8 cellular contexts compared by ENCODE assay signal in the genomic region with DNA sequence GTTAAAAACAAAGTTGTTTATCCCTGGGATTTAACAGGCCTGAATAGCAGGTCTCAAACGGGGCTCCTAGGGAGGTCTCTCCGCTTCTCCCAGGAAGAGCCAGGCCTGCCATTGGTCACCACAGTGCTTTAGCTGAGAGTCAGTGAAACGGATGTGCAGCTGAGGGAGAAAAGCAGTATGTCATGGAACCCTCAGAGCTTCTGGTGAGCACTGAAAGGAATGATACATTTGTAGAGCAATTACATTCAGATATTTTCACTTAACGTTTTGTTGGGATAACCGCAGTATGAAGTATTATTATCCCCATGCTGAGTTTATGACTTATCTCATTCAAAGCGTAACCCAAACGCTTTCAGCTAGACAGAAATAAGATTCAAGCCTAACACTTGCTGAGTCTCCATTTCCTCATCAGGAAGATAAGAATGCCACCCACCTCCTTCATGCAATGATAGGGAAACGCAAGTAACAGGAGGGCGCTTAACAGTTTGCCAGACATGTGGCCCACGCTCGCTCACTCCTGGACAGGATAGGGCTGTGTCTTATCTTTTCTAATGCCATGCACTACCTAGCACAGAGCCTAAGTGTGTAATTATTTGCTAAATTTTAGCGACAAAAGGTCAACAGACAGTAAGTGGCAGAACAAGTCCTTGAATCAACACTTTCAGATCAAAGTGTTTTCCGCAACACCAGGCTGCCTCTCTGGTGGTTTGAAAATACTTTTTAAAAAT. TPM values are rescaled to one million over a fixed set of nuclear protein-coding genes. Genes with fewer than 3 reads are reported as not detected.
DNase-seq lines count a peak whose midpoint lies in the region; ATAC-seq and TF ChIP-seq lines count a peak whose summit lies in the region.

No MANE protein-coding gene starts in this region.

- H3K4me1 Mint-ChIP-seq in T-helper 1 cell treated with Interleukin-12 subunit alpha and Interleukin-12 subunit beta and Interleukin-4 antibody, amounts not matched to agents 30 μg/mL and 1 μg/mL, for 36 hours (ENCODE audit: low read depth) = peaks cover 83% of the 10 kb centered on the region

- DNase-seq in activated CD8-positive, alpha-beta memory T cell treated with anti-CD3 and anti-CD28 coated beads for 24 hours = peak; percentile 79
- no peak for DNase-seq in activated CD8-positive, alpha-beta memory T cell treated with anti-CD3 and anti-CD28 coated beads, Interleukin-2, amount 50 U/mL, for 4 hours
- DNase-seq in erythroblast (lab: John Stamatoyannopoulos, UW) = peak; percentile 84 to 86
- DNase-seq in psoas muscle = no peak
- no peak for DNase-seq in NCI-H69 (lab: John Stamatoyannopoulos, UW)
- DNase-seq in brain microvascular endothelial cell = no peak

- WGBS in thymus = 56% methylated on average over 13 of the region's 13 CpGs
- WGBS in psoas muscle, 3 donors = 75 to 78% (median 75%) methylated on average over 13 of the region's 13 CpGs

- peaks cover 4% of the 10 kb centered on the region for H3K27me3 Mint-ChIP-seq in T-helper 1 cell treated with Interleukin-12 subunit alpha and Interleukin-12 subunit beta and Interleukin-4 antibody, amounts not matched to agents 30 μg/mL and 1 μg/mL, for 36 hours (ENCODE audit: low read depth)

- no peak for ATAC-seq in psoas muscle

- H3K4me3 ChIP-seq in thymus (ENCODE audit: low read length) (no peak overlapping the region), psoas muscle (no peak overlapping the region), brain microvascular endothelial cell (ENCODE audit: low read depth, low read length) (no peak overlapping the region)

- intact Hi-C loops in psoas muscle (cut with DNase I) = no loop called here

- H3K4me1 ChIP-seq in thymus (ENCODE audit: control insufficient read depth, insufficient read depth, low read length) (peaks cover 80% of the 10 kb centered on the region), psoas muscle (peaks cover 35% of the 10 kb centered on the region)

- H3K27me3 ChIP-seq in thymus (ENCODE audit: control insufficient read depth, insufficient read depth) = no peaks in the 10 kb centered on the region
- H3K27me3 ChIP-seq in psoas muscle (ENCODE audit: insufficient read depth in 3 of 3, low read length in 2 of 3) = no peaks in the 10 kb centered on the region
- H3K27me3 ChIP-seq in brain microvascular endothelial cell (replicated peaks) = no peaks in the 10 kb centered on the region

- H3K4me3 Mint-ChIP-seq in T-helper 1 cell treated with Interleukin-12 subunit alpha and Interleukin-12 subunit beta and Interleukin-4 antibody, amounts not matched to agents 30 μg/mL and 1 μg/mL, for 36 hours = peak overlapping the region; percentile 54

- peak overlapping the region; percentile 95 for H3K27ac ChIP-seq in thymus (ENCODE audit: low read depth)
- H3K27ac ChIP-seq in psoas muscle = no peak overlapping the region
- H3K27ac ChIP-seq in brain microvascular endothelial cell = no peak overlapping the region

- H3K36me3 ChIP-seq in thymus (ENCODE audit: control insufficient read depth, insufficient read depth) (peaks cover 7% of the 10 kb centered on the region), psoas muscle (ENCODE audit: insufficient read depth in 1 of 2, low read depth in 1 of 2) (peaks cover 0 to 8% of the 10 kb centered on the region in 2 donors), brain microvascular endothelial cell (replicated peaks) (peaks cover 25% of the 10 kb centered on the region)

- H3K9me3 ChIP-seq in thymus (ENCODE audit: control insufficient read depth) = no peaks in the 10 kb centered on the region
- H3K9me3 ChIP-seq in psoas muscle = no peaks in the 10 kb centered on the region

- H3K27ac Mint-ChIP-seq in T-helper 1 cell treated with Interleukin-12 subunit alpha and Interleukin-12 subunit beta and Interleukin-4 antibody, amounts not matched to agents 30 μg/mL and 1 μg/mL, for 36 hours = peak overlapping the region; percentile 94

- TF ChIP-seq CTCF in psoas muscle (IDR thresholded peaks at IDR 0.05) (no peak), brain microvascular endothelial cell (IDR thresholded peaks at IDR 0.05; ENCODE audit: low read depth, low read length, missing control alignments) (no peak)

- peak; percentile 40 for TF ChIP-seq POLR2A in erythroblast (IDR thresholded peaks at IDR 0.05; ENCODE audit: low read length)

- in situ Hi-C loops in brain microvascular endothelial cell (cut with HindIII; ENCODE audit: low pct_ligation_motif_present, low sequenced_read_pairs) = no loop called here

- no peaks in the 10 kb centered on the region for H3K9me3 Mint-ChIP-seq in T-helper 1 cell treated with Interleukin-12 subunit alpha and Interleukin-12 subunit beta and Interleukin-4 antibody, amounts not matched to agents 30 μg/mL and 1 μg/mL, for 36 hours

- H3K36me3 Mint-ChIP-seq in T-helper 1 cell treated with Interleukin-12 subunit alpha and Interleukin-12 subunit beta and Interleukin-4 antibody, amounts not matched to agents 30 μg/mL and 1 μg/mL, for 36 hours (ENCODE audit: low read depth) = peaks cover 23% of the 10 kb centered on the region

RNA-seq across cellular contexts. Expression of a gene that starts 28.2 kb away (rescaled TPM):
- 237 TPM for polyA plus RNA-seq in thymus
- 100 to 1,000 TPM in 3 of 4 donors, 10 to 100 TPM in 1; 77.8 to 118 (median 106) TPM for total RNA-seq in psoas muscle
- 100 to 1,000 TPM; 201 to 277 (median 262) TPM for polyA plus RNA-seq in psoas muscle

RNA-seq across cellular contexts. Expression of a gene that starts 37.3 kb away (rescaled TPM):
- 9.3 TPM for polyA plus RNA-seq in thymus
- total RNA-seq in psoas muscle = 10 to 100 TPM; 15.6 to 37.2 (median 25.4) TPM
- 10 to 100 TPM in 2 of 3 donors, 1 to 10 TPM in 1; 6.1 to 64.0 (median 26.4) TPM for polyA plus RNA-seq in psoas muscle

Comparison
In these comparisons a context has a peak if more than half of its experiments do, and no peak if none do; other contexts are left out.
1. DNase-seq: peak in activated CD8-positive, alpha-beta memory T cell treated with anti-CD3 and anti-CD28 coated beads for 24 hours (single experiment) and erythroblast (2 of 2); none in activated CD8-positive, alpha-beta memory T cell treated with anti-CD3 and anti-CD28 coated beads, Interleukin-2, amount 50 U/mL, for 4 hours (single experiment), psoas muscle (0 of 2), NCI-H69 (single experiment) and brain microvascular endothelial cell (single experiment).